ENCODE assay signal across 7 cellular contexts in the genomic region with DNA sequence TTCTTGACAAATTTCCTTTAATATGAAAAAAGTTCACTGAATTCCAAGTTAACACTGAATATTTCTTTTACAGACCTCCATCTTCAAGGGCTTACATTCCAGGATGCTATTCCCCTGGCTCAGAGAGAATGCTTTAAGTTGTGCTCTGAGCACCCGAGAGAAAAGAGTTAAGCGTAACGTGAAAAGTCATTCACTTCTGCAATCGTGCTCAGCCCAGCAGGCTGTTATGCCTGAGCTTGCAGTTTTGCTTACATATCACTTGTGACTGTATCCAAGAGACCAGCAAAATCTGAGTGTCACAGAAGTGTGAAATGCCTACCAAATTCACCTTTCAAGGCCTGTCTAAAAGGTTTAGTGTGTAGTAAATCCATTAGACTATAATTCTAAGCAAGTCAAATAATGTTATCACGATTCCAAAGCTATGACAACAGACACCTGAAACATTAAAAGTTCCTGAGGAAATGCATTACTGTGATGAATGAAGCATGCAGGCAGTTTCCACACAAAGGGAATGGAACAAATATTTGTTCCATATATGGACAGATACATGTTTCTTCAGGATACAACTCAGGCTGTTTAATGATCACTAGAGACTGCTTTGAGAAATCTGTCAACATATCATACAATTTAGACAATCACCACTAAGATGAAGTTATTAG. TPM values are rescaled to one million over a fixed set of nuclear protein-coding genes. Genes with fewer than 3 reads are reported as not detected.
DNase-seq lines count a peak whose midpoint lies in the region; ATAC-seq, FAIRE-seq and TF ChIP-seq lines count a peak whose summit lies in the region.

No MANE protein-coding gene starts in this region.

- H3K27me3 ChIP-seq in IMR-90 (ENCODE audit: control insufficient read depth, insufficient read depth, low read length): no peaks in the 10 kb centered on the region
- H3K27me3 ChIP-seq in mammary epithelial cell (ENCODE audit: insufficient read depth, low read length): no peaks in the 10 kb centered on the region
- H3K27me3 ChIP-seq in HepG2 (ENCODE audit: control insufficient read depth in 1 of 2, insufficient read depth in 2 of 2, low read length in 2 of 2): no peaks in the 10 kb centered on the region
- no peaks in the 10 kb centered on the region for H3K27me3 ChIP-seq in suprapubic skin

- peak overlapping the region; percentile 94 for H3K27ac ChIP-seq in IMR-90 (ENCODE audit: insufficient read depth, low read length)
- H3K27ac ChIP-seq in mammary epithelial cell (ENCODE audit: insufficient read depth, low read depth, low read length): peak overlapping the region; percentile 17
- peak overlapping the region; percentile 30 for H3K27ac ChIP-seq in HepG2 (ENCODE audit: extremely low read length, insufficient read depth, low read length)
- peak overlapping the region; percentile 70 for H3K27ac ChIP-seq in suprapubic skin

- H4K8ac ChIP-seq in IMR-90 (ENCODE audit: low read depth in 2 of 2, low read length in 2 of 2): peak overlapping the region; percentile 15 to 82; a peak in 3 of 4 replicates

- H2BK5ac ChIP-seq in IMR-90 (ENCODE audit: low read depth, low read length, poor library complexity, severe bottlenecking): peak overlapping the region; percentile 63

- no TSS peak for BruUV-seq in IMR-90 (replicated peaks; lab: Mats Ljungman, UMichigan)
- BruUV-seq in mammary epithelial cell (replicated peaks; lab: Mats Ljungman, UMichigan): no TSS peak
- no TSS peak for BruUV-seq in HepG2 (replicated peaks; lab: Mats Ljungman, UMichigan)

- peaks cover 100% of the 10 kb centered on the region for H3K79me2 ChIP-seq in mammary epithelial cell (ENCODE audit: insufficient read depth, low read length)
- peaks cover 99% of the 10 kb centered on the region for H3K79me2 ChIP-seq in HepG2 (ENCODE audit: insufficient read depth, low read length)

- peaks cover 0 to 32% of the 10 kb centered on the region in 2 experiments; a peak in 2 of 4 replicates for H3K79me1 ChIP-seq in IMR-90 (ENCODE audit: low read depth in 1 of 2, low read length in 2 of 2)

- H3K4me2 ChIP-seq in IMR-90 (ENCODE audit: low read depth, low read length): peak overlapping the region; percentile 73
- peak overlapping the region; percentile 56 for H3K4me2 ChIP-seq in mammary epithelial cell (ENCODE audit: insufficient read depth, low read depth, low read length)
- H3K4me2 ChIP-seq in HepG2 (ENCODE audit: low read depth, low read length): peak overlapping the region; percentile 71

- H2BK15ac ChIP-seq in IMR-90 (ENCODE audit: low read depth, low read length): 0 out of 3 replicates have a peak overlapping the region, but pooled peaks have one; percentile 35

- peaks cover 96% of the 10 kb centered on the region for H4K20me1 ChIP-seq in IMR-90 (ENCODE audit: insufficient read depth, low read length)
- peaks cover 24% of the 10 kb centered on the region for H4K20me1 ChIP-seq in mammary epithelial cell (ENCODE audit: insufficient read depth, low read length)
- peaks cover 45% of the 10 kb centered on the region for H4K20me1 ChIP-seq in HepG2 (ENCODE audit: insufficient read depth, low read length)

- peak overlapping the region; percentile 2 for H3K14ac ChIP-seq in IMR-90 (replicated peaks; ENCODE audit: low read depth, low read length)

- H3K36me3 ChIP-seq in IMR-90 (ENCODE audit: control insufficient read depth, insufficient read depth, low read length) (peaks cover 10% of the 10 kb centered on the region), mammary epithelial cell (ENCODE audit: insufficient read depth, low read length) (peaks cover 36% of the 10 kb centered on the region), HepG2 (replicated peaks in 1 of 2; ENCODE audit: control insufficient read depth in 1 of 2, insufficient read depth in 2 of 2, low read length in 2 of 2) (peaks cover 5 to 30% of the 10 kb centered on the region in 2 experiments), suprapubic skin (peaks cover 21% of the 10 kb centered on the region)

- H4K91ac ChIP-seq in IMR-90 (ENCODE audit: insufficient read depth, low read depth, low read length): no peak overlapping the region

- FAIRE-seq in HepG2 (lab: Jason Lieb, UNC): no peak

- H3K23ac ChIP-seq in IMR-90 (ENCODE audit: low read depth, low read length): peak overlapping the region; percentile 91

- H2BK20ac ChIP-seq in IMR-90 (ENCODE audit: low read depth, low read length): no peak overlapping the region; the same call in 1 of the 2 replicates

- no peak for TF ChIP-seq RAD21 in IMR-90 (IDR thresholded peaks at IDR 0.05; ENCODE audit: low read length)
- no peak for TF ChIP-seq RAD21 in HepG2 (CRISPR knock-in tag; IDR thresholded peaks at IDR 0.05)

- no peak overlapping the region for H2AK9ac ChIP-seq in IMR-90 (replicated peaks; ENCODE audit: low read depth, low read length, poor library complexity)

- no peak overlapping the region for H3K18ac ChIP-seq in IMR-90 (ENCODE audit: low read depth, low read length)

- peak overlapping the region; percentile 44; the same call in 1 of the 2 replicates for H3K56ac ChIP-seq in IMR-90 (ENCODE audit: extremely low read depth, insufficient read depth, low read length)

- peak; percentile 60 for ATAC-seq in IMR-90 (ENCODE audit: low read depth)
- peak; percentile 62 for ATAC-seq in HepG2
- no peak for ATAC-seq in GM18870 (IDR thresholded peaks at IDR 0.05; ENCODE audit: unreplicated experiment)

- DNase-seq in IMR-90 (peak; percentile 64), mammary epithelial cell (peak; percentile 50), HepG2 (ENCODE audit: low spot score) (peak; percentile 52), suprapubic skin (ENCODE audit: low spot score in 2 of 2) (no peak), NCI-H1105 treated with DMSO at 0.1 percent for 48 hours (lab: John Stamatoyannopoulos, UW) (no peak), DMS79 treated with DMSO at 0.1 percent for 48 hours (lab: John Stamatoyannopoulos, UW) (no peak)

- H3K4ac ChIP-seq in IMR-90 (ENCODE audit: low read depth, low read length): peak overlapping the region; percentile 64; the same call in 1 of the 2 replicates

- TF ChIP-seq POLR2A in IMR-90 (IDR thresholded peaks at IDR 0.05; ENCODE audit: low read depth, low read length) (no peak), HepG2 (IDR thresholded peaks at IDR 0.05; ENCODE audit: insufficient read depth in 1 of 2, low read depth in 2 of 2, low read length in 2 of 2) (no peak), suprapubic skin (IDR thresholded peaks at IDR 0.05) (no peak)

- CTCF ChIA-PET in IMR-90 (lab: Yijun Ruan, JAX) (no interaction called here), mammary epithelial cell (lab: Charles Lee; ENCODE audit: low non-redundant PET) (no interaction called here), HepG2 (lab: Yijun Ruan, JAX; ENCODE audit: low intra/inter-chr PET ratio, low total read pairs) (no interaction called here)

- TF ChIP-seq EP300 in HepG2 (IDR thresholded peaks at IDR 0.05; ENCODE audit: low read depth in 2 of 2, low read length in 2 of 2) (no peak), HepG2 (CRISPR knock-in tag; IDR thresholded peaks at IDR 0.05; ENCODE audit: borderline replicate concordance) (no peak), suprapubic skin (IDR thresholded peaks at IDR 0.05) (no peak)

- POLR2A ChIA-PET in IMR-90 (lab: Charles Lee; ENCODE audit: unreplicated experiment) (no interaction called here), HepG2 (lab: Yijun Ruan, JAX) (interaction anchor here (0.8 to 1.2 kb wide), 3 partner anchors 18 to 833 kb away, joined by 3 to 5 read pairs (median 3); no protein-coding TSS in a partner anchor)

- H2BK120ac ChIP-seq in IMR-90 (ENCODE audit: low read depth, low read length): peak overlapping the region; percentile 67; the same call in 1 of the 2 replicates

- H3K9ac ChIP-seq in IMR-90 (ENCODE audit: low read depth, low read length) (peak overlapping the region; percentile 67), mammary epithelial cell (ENCODE audit: insufficient read depth, low read length) (no peak overlapping the region), HepG2 (ENCODE audit: insufficient read depth, low read depth, low read length) (peak overlapping the region; percentile 13)

- dilution Hi-C loops in IMR-90 (cut with HindIII; ENCODE audit: low sequenced_read_pairs, unreplicated experiment): no loop called here
- dilution Hi-C loops in mammary epithelial cell (cut with HindIII; ENCODE audit: low sequenced_read_pairs): no loop called here

- TF ChIP-seq CTCF in IMR-90 (conservative IDR thresholded peaks at IDR 0.05; ENCODE audit: low read depth, low read length): no peak
- TF ChIP-seq CTCF in mammary epithelial cell (conservative IDR thresholded peaks at IDR 0.05 in 1 of 2, IDR thresholded peaks at IDR 0.05 in 1 of 2; ENCODE audit: extremely low read depth in 1 of 2, insufficient read depth in 1 of 2, low read depth in 1 of 2, low read length in 2 of 2): no peak
- no peak for TF ChIP-seq CTCF in HepG2 (CRISPR knock-in tag; IDR thresholded peaks at IDR 0.05)
- no peak for TF ChIP-seq CTCF in suprapubic skin (IDR thresholded peaks at IDR 0.05)

- H3K4me1 ChIP-seq in IMR-90 (ENCODE audit: control insufficient read depth, insufficient read depth, low read length) (peaks cover 30% of the 10 kb centered on the region), mammary epithelial cell (ENCODE audit: insufficient read depth, low read length) (peaks cover 53% of the 10 kb centered on the region), HepG2 (ENCODE audit: insufficient read depth, low read length) (peaks cover 53% of the 10 kb centered on the region), suprapubic skin (peaks cover 64% of the 10 kb centered on the region)

- no peaks in the 10 kb centered on the region for H3K9me3 ChIP-seq in IMR-90 (ENCODE audit: control insufficient read depth, insufficient read depth, low read length)
- no peaks in the 10 kb centered on the region for H3K9me3 ChIP-seq in mammary epithelial cell (replicated peaks; ENCODE audit: insufficient read depth, low read length)
- H3K9me3 ChIP-seq in HepG2 (ENCODE audit: low read length): no peaks in the 10 kb centered on the region
- no peaks in the 10 kb centered on the region for H3K9me3 ChIP-seq in suprapubic skin

- no peak overlapping the region for H3K4me3 ChIP-seq in IMR-90 (ENCODE audit: insufficient read depth, low read depth, low read length)
- H3K4me3 ChIP-seq in mammary epithelial cell (replicated peaks in 1 of 3; ENCODE audit: insufficient read depth in 1 of 3, low read depth in 2 of 3, low read length in 3 of 3): no peak overlapping the region
- no peak overlapping the region; a peak in 1 of 6 replicates for H3K4me3 ChIP-seq in HepG2 (replicated peaks in 1 of 3; ENCODE audit: insufficient read depth in 1 of 3, low read depth in 2 of 3, low read length in 3 of 3)
- peak overlapping the region; percentile 15 for H3K4me3 ChIP-seq in suprapubic skin

- WGBS in IMR-90 (ENCODE audit: extremely low coverage in 2 of 2, insufficient read length in 1 of 2), 2 experiments: 20% methylated on average over 2 of the region's 5 CpGs; no CpG with 5 or more reads in 1 of the 2 experiments
- WGBS in mammary epithelial cell (ENCODE audit: low coverage, missing lambda C conversion rate): 4% methylated on average over 5 of the region's 5 CpGs
- WGBS in HepG2 (ENCODE audit: low lambda C conversion rate): 70% methylated on average over 5 of the region's 5 CpGs
- WGBS in suprapubic skin: 9% methylated on average over 5 of the region's 5 CpGs

- no peak overlapping the region for H4K5ac ChIP-seq in IMR-90 (ENCODE audit: low read depth, low read length)

- H3K9me1 ChIP-seq in IMR-90 (ENCODE audit: insufficient read depth, low read length): peaks cover 28% of the 10 kb centered on the region

- H2AFZ ChIP-seq in IMR-90 (replicated peaks; ENCODE audit: low read length, poor library complexity) (no peak overlapping the region), mammary epithelial cell (ENCODE audit: low read depth, low read length) (no peak overlapping the region), HepG2 (ENCODE audit: low read length) (no peak overlapping the region)

- in situ Hi-C loops in IMR-90 (cut with MboI; ENCODE audit: low sequenced_read_pairs) (no loop called here), mammary epithelial cell (cut with MboI; ENCODE audit: low sequenced_read_pairs in 2 of 2) (no loop called here), HepG2 (cut with HindIII; ENCODE audit: extremely low pct_ligation_motif_present, low pct_unique_long_range_greater_than_20kb) (no loop called here)

- intact Hi-C loops in IMR-90 (cut with micrococcal nuclease): loop anchor here (1.0 kb wide), 1 partner anchor 67 kb away; no protein-coding TSS in a partner anchor
- intact Hi-C loops in mammary epithelial cell (cut with micrococcal nuclease): loop anchor here (1.0 to 5.0 kb wide), 3 partner anchors 17 to 141 kb away; no protein-coding TSS in a partner anchor
- intact Hi-C loops in HepG2 (cut with micrococcal nuclease; ENCODE audit: unreplicated experiment): loop anchor here (2.0 kb wide), 1 partner anchor 71 kb away; no protein-coding TSS in a partner anchor

- H2AK5ac ChIP-seq in IMR-90 (ENCODE audit: low read depth, low read length): peak overlapping the region; percentile 50; the same call in 1 of the 2 replicates

RNA-seq across cellular contexts. Expression of a gene that starts 20.1 kb away (rescaled TPM):
- total RNA-seq in IMR-90 (2012; rRNA removed): 1,331 and 2,388 TPM in 2 replicates
- polyA plus RNA-seq in IMR-90 (2012; rRNA removed): 1,631 and 2,066 TPM in 2 replicates
- polyA plus RNA-seq in IMR-90 (2012; cell fraction: cytosol; rRNA removed): 248 and 281 TPM in 2 replicates
- polyA plus RNA-seq in IMR-90 (2012; cell fraction: nucleus; rRNA removed; ENCODE audit: low replicate concordance): 53.9 and 506 TPM in 2 replicates
- 1,000 to 10,000 TPM; 1,296 to 1,718 TPM for total RNA-seq in mammary epithelial cell
- polyA plus RNA-seq in mammary epithelial cell: 671 TPM
- polyA minus RNA-seq in mammary epithelial cell: 831 TPM
- total RNA-seq in HepG2 (2016; rRNA removed; fragmentation: Illumina TruSeq; extraction: Trizol): 123 and 190 TPM in 2 replicates
- total RNA-seq in HepG2 (2016; cell fraction: cytosol; rRNA removed; fragmentation: Illumina TruSeq; extraction: Trizol; ENCODE audit: low read depth): 12.8 and 13.0 TPM in 2 replicates
- total RNA-seq in HepG2 (2016; cell fraction: insoluble cytoplasmic fraction; rRNA removed; fragmentation: Illumina TruSeq; extraction: Trizol): 125 and 196 TPM in 2 replicates
- total RNA-seq in HepG2 (2016; cell fraction: membrane; rRNA removed; fragmentation: Illumina TruSeq; extraction: Trizol): 42.7 and 46.7 TPM in 2 replicates
- total RNA-seq in HepG2 (2016; cell fraction: nucleus; rRNA removed; fragmentation: Illumina TruSeq; extraction: Trizol): 196 and 214 TPM in 2 replicates
- 182 and 204 TPM in 2 replicates for polyA plus RNA-seq in HepG2 (2011; rRNA removed)
- polyA plus RNA-seq in HepG2 (2011; cell fraction: cytosol; rRNA removed): 96.4 and 188 TPM in 2 replicates
- polyA plus RNA-seq in HepG2 (2011; cell fraction: nucleus; rRNA removed): 38.6 and 61.3 TPM in 2 replicates
- polyA plus RNA-seq in HepG2 (2012): 233 and 276 TPM in 2 replicates
- 7.7 and 7.8 TPM in 2 replicates for polyA plus RNA-seq in HepG2 (2016; cell fraction: cytosol; fragmentation: Illumina TruSeq; extraction: Trizol; ENCODE audit: low read depth)
- polyA plus RNA-seq in HepG2 (2016; cell fraction: insoluble cytoplasmic fraction; fragmentation: Illumina TruSeq; extraction: Trizol; ENCODE audit: low read depth): 97.9 and 104 TPM in 2 replicates
- 21.6 and 25.4 TPM in 2 replicates for polyA plus RNA-seq in HepG2 (2016; cell fraction: membrane; fragmentation: Illumina TruSeq; extraction: Trizol; ENCODE audit: low read depth)
- polyA plus RNA-seq in HepG2 (2016; cell fraction: nucleus; fragmentation: Illumina TruSeq; extraction: Trizol; ENCODE audit: insufficient read depth, low read depth): 187 and 204 TPM in 2 replicates
- polyA minus RNA-seq in HepG2 (2011; rRNA and poly(A)+ RNA removed; ENCODE audit: low replicate concordance): 148 and 185 TPM in 2 replicates
- polyA minus RNA-seq in HepG2 (2011; cell fraction: cytosol; rRNA and poly(A)+ RNA removed): 165 and 204 TPM in 2 replicates
- 170 and 220 TPM in 2 replicates for polyA minus RNA-seq in HepG2 (2011; cell fraction: nucleus; rRNA and poly(A)+ RNA removed)
- 100 to 1,000 TPM; 167 to 261 (median 218) TPM for total RNA-seq in suprapubic skin

Comparison
In these comparisons a context has a peak if more than half of its experiments do, and no peak if none do; other contexts are left out.
1. DNase-seq: peak in IMR-90 (single experiment), mammary epithelial cell (single experiment) and HepG2 (single experiment); none in suprapubic skin (0 of 2), NCI-H1105 treated with DMSO at 0.1 percent for 48 hours (single experiment) and DMS79 treated with DMSO at 0.1 percent for 48 hours (single experiment).
2. H3K27ac ChIP-seq: peak in every context shown above with its lines; median percentile 94 in IMR-90; 70 in suprapubic skin; 30 in HepG2; 17 in mammary epithelial cell.
3. Peak in every context shown above with its lines, with median percentiles within 50 percentile points of each other: H3K4me2 ChIP-seq.